ENCODE assay signal across 9 cellular contexts in genomic region chr3:42831321-42831713, GRCh38. TPM values are rescaled to one million over a fixed set of nuclear protein-coding genes. Genes with fewer than 3 reads are reported as not detected.
DNase-seq lines count a peak whose midpoint lies in the region; ATAC-seq and TF ChIP-seq lines count a peak whose summit lies in the region.
"Had no signal": no experiment of that assay in that cellular context is flagged by ENCODE, and none has a peak within 500 bp of the region (broad histone marks: within the 10 kb centered on the region; RNA-seq: fewer than 3 reads in every experiment).

No MANE protein-coding gene starts in this region.

- intact Hi-C loops in Right ventricle myocardium superior (cut with DNase I) (loop anchor here (5.0 kb wide), 2 partner anchors 49 to 51 kb away; no protein-coding TSS in a partner anchor), psoas muscle (cut with DNase I) (loop anchor here in 1 of 2 donors (2.0 kb wide), 1 partner anchor 49 kb away; no protein-coding TSS in a partner anchor), vagina (cut with DNase I) (loop anchor here (5.0 kb wide), 1 partner anchor 51 kb away; no protein-coding TSS in a partner anchor)

- H3K36me3 ChIP-seq in SJCRH30 (no peaks in the 10 kb centered on the region), psoas muscle (ENCODE audit: insufficient read depth in 1 of 2, low read depth in 1 of 2) (no peaks in the 10 kb centered on the region), vagina (no peaks in the 10 kb centered on the region)

- DNase-seq in NCI-H345 (lab: John Stamatoyannopoulos, UW) (peak; percentile 52), NCI-H345 treated with DMSO at 0.1 percent for 48 hours (lab: John Stamatoyannopoulos, UW; ENCODE audit: unreplicated experiment) (no peak), LHCN-M2 (ENCODE audit: low read depth) (peak; percentile 77), SJCRH30 (peak; percentile 60 to 72), Right ventricle myocardium superior (peak; percentile 75), psoas muscle (peak; percentile 64 to 69), vagina (ENCODE audit: extremely low spot score in 2 of 2) (no peak)
- peak; percentile 11 to 53 (median 34) for DNase-seq in activated naive CD4-positive, alpha-beta T cell (lab: John Stamatoyannopoulos, UW)

- H3K9me3 ChIP-seq in SJCRH30 (replicated peaks) (no peaks in the 10 kb centered on the region), psoas muscle (no peaks in the 10 kb centered on the region), vagina (no peaks in the 10 kb centered on the region)

- no peaks in the 10 kb centered on the region for H3K27me3 ChIP-seq in SJCRH30
- no peaks in the 10 kb centered on the region for H3K27me3 ChIP-seq in psoas muscle (ENCODE audit: insufficient read depth in 3 of 3, low read length in 2 of 3)
- H3K27me3 ChIP-seq in vagina: no peaks in the 10 kb centered on the region

- H3K4me1 ChIP-seq in SJCRH30: no peaks in the 10 kb centered on the region
- peaks cover 4% of the 10 kb centered on the region for H3K4me1 ChIP-seq in psoas muscle
- no peaks in the 10 kb centered on the region for H3K4me1 ChIP-seq in vagina

- WGBS in psoas muscle, 3 donors: 11 to 14% (median 14%) methylated on average over 3 of the region's 3 CpGs

- TF ChIP-seq CTCF in psoas muscle (IDR thresholded peaks at IDR 0.05): peak; percentile 62
- peak; percentile 27 to 66 (median 63) for TF ChIP-seq CTCF in vagina (IDR thresholded peaks at IDR 0.05)

- TF ChIP-seq POLR2A in vagina (IDR thresholded peaks at IDR 0.05): no peak

- no peak overlapping the region for H3K27ac ChIP-seq in SJCRH30
- H3K27ac ChIP-seq in psoas muscle: no peak overlapping the region
- no peak overlapping the region for H3K27ac ChIP-seq in vagina

- H3K4me3 ChIP-seq in SJCRH30 (no peak overlapping the region), psoas muscle (no peak overlapping the region), vagina (no peak overlapping the region)

- ATAC-seq in Right ventricle myocardium superior (ENCODE audit: poor library complexity) (peak; percentile 77), psoas muscle (peak; percentile 49 to 84 (median 73))

RNA-seq across cellular contexts. Expression of gene ACKR2, which starts 22.1 kb away (rescaled TPM):
- total RNA-seq in LHCN-M2 (2014; rRNA removed): 0.11 TPM in 1 of 2 replicates, not detected in the other
- polyA plus RNA-seq in LHCN-M2 (2012): 0.34 TPM
- total RNA-seq in SJCRH30 (2014; rRNA removed; shearing (Covaris generic)): not detected in 2 replicates
- total RNA-seq in Right ventricle myocardium superior: 0.43 TPM
- total RNA-seq in psoas muscle: 1 to 10 TPM in 3 of 4 donors, under 1 TPM in 1; 0.79 to 1.6 (median 1.1) TPM
- polyA plus RNA-seq in psoas muscle: under 1 TPM; 0.04 to 0.45 (median 0.25) TPM
- 7.9 TPM for total RNA-seq in vagina
- polyA plus RNA-seq: neural cell had no signal

RNA-seq across cellular contexts. Expression of gene HIGD1A, which starts 27.0 kb away (rescaled TPM):
- total RNA-seq in LHCN-M2 (2014; rRNA removed) (185 and 201 TPM in 2 replicates), Right ventricle myocardium superior (320 TPM), psoas muscle (100 to 1,000 TPM in 2 of 4 donors, 10 to 100 TPM in 2; 81.0 to 118 (median 93.5) TPM), vagina (173 TPM)
- polyA plus RNA-seq in LHCN-M2 (2012): 115 TPM
- total RNA-seq in SJCRH30 (2014; rRNA removed; shearing (Covaris generic)): 155 and 171 TPM in 2 replicates
- 100 to 1,000 TPM; 136 to 169 (median 165) TPM for polyA plus RNA-seq in psoas muscle

RNA-seq across cellular contexts. Expression of gene CYP8B1, which starts 44.4 kb away (rescaled TPM):
- total RNA-seq in LHCN-M2 (2014; rRNA removed) (not detected in 2 replicates), Right ventricle myocardium superior (not detected), psoas muscle (under 1 TPM in 1 of 4 donors, not detected in 3; 0.08 TPM), vagina (not detected)
- polyA plus RNA-seq in LHCN-M2 (2012): not detected
- not detected in 2 replicates for total RNA-seq in SJCRH30 (2014; rRNA removed; shearing (Covaris generic))
- not detected for polyA plus RNA-seq in psoas muscle
- polyA plus RNA-seq: neural cell had no signal

RNA-seq across cellular contexts. Expression of gene CCDC13, which starts 58.3 kb away (rescaled TPM):
- total RNA-seq in LHCN-M2 (2014; rRNA removed): 0.57 and 0.77 TPM in 2 replicates
- polyA plus RNA-seq in LHCN-M2 (2012): 0.17 TPM
- total RNA-seq in SJCRH30 (2014; rRNA removed; shearing (Covaris generic)): 0.33 and 0.34 TPM in 2 replicates
- total RNA-seq in Right ventricle myocardium superior: 0.24 TPM
- total RNA-seq in psoas muscle: 1 to 10 TPM in 1 of 4 donors, under 1 TPM in 3; 0.47 to 1.1 (median 0.62) TPM
- polyA plus RNA-seq in psoas muscle: 1 to 10 TPM in 1 of 3 donors, under 1 TPM in 2; 0.30 to 1.2 (median 0.66) TPM
- total RNA-seq in vagina: 1.2 TPM

Comparison
In these comparisons a context has a peak if more than half of its experiments do, and no peak if none do; other contexts are left out.
1. DNase-seq: peak in NCI-H345 (single experiment), LHCN-M2 (single experiment), SJCRH30 (2 of 2), activated naive CD4-positive, alpha-beta T cell (4 of 4), Right ventricle myocardium superior (single experiment) and psoas muscle (2 of 2); none in NCI-H345 treated with DMSO at 0.1 percent for 48 hours (single experiment) and vagina (0 of 2).